Comparison of ENCODE assay signal across 1 cellular context in the genomic region with DNA sequence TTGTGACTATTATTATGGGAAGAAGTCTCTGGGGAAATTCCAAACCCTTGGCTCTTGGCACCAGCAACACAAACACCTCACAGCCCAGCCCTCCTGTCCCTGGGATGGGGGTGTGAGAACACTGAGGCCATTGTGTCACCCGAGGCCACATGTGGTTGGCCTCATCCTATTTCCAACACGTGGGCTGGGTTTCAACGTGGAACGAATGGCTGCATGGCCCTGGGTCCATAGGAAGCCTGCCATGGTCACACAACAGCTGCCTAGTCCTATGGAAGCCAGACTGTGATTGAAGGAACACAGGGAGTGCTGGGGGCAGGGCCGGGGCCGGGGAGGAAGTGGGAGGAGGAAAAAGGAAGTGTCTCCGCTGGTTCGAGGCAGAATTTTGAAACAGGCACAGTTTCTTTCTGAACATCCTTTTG.
TF ChIP-seq lines count a peak whose summit lies in the region.

No MANE protein-coding gene starts in this region.

TF ChIP-seq in K562, 482 proteins besides CTCF, POLR2A, EP300 and RAD21 (continued from another document and continues in another):
- peak; percentile 86 for TF ChIP-seq MGA (IDR thresholded peaks at IDR 0.05)
- TF ChIP-seq, protein P1, sequence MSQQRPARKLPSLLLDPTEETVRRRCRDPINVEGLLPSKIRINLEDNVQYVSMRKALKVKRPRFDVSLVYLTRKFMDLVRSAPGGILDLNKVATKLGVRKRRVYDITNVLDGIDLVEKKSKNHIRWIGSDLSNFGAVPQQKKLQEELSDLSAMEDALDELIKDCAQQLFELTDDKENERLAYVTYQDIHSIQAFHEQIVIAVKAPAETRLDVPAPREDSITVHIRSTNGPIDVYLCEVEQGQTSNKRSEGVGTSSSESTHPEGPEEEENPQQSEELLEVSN (IDR thresholded peaks at IDR 0.05; ENCODE audit: borderline replicate concordance in 1 of 2, extremely low read depth in 1 of 2, insufficient read depth in 1 of 2, insufficient read length in 1 of 2, low read depth in 1 of 2, low read length in 1 of 2, poor library complexity in 1 of 2, severe bottlenecking in 1 of 2), result peak in 1 of 2 experiments; percentile 66
- TF ChIP-seq, protein P2, sequence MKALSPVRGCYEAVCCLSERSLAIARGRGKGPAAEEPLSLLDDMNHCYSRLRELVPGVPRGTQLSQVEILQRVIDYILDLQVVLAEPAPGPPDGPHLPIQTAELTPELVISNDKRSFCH (CRISPR knock-in tag; IDR thresholded peaks at IDR 0.05), result no peak
- TF ChIP-seq, protein P2 (tag; IDR thresholded peaks at IDR 0.05), result no peak
- no peak for TF ChIP-seq COPS2 (conservative IDR thresholded peaks at IDR 0.05)
- TF ChIP-seq MYBL2 (IDR thresholded peaks at IDR 0.05; ENCODE audit: low read depth), result no peak
- TF ChIP-seq MYBL2 (CRISPR knock-in tag; IDR thresholded peaks at IDR 0.05; ENCODE audit: borderline replicate concordance), result no peak
- TF ChIP-seq CREB1 (IDR thresholded peaks at IDR 0.05), result no peak
- 0 out of 2 replicates have a peak, but pooled peaks have one; percentile 4 for TF ChIP-seq CREB1 (CRISPR knock-in tag; IDR thresholded peaks at IDR 0.05)
- TF ChIP-seq, protein P3, sequence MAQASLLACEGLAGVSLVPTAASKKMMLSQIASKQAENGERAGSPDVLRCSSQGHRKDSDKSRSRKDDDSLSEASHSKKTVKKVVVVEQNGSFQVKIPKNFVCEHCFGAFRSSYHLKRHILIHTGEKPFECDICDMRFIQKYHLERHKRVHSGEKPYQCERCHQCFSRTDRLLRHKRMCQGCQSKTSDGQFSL (CRISPR knock-in tag; IDR thresholded peaks at IDR 0.05), result no peak
- TF ChIP-seq, protein P3 (tag; IDR thresholded peaks at IDR 0.05), result no peak
- no peak for TF ChIP-seq MYC (IDR thresholded peaks at IDR 0.05; ENCODE audit: low read depth, low read length)
- no peak for TF ChIP-seq MYC (CRISPR knock-in tag; IDR thresholded peaks at IDR 0.05; ENCODE audit: borderline replicate concordance, low read depth)
- no peak for TF ChIP-seq HES1 (IDR thresholded peaks at IDR 0.05; ENCODE audit: low read depth)
- TF ChIP-seq POLR3G (IDR thresholded peaks at IDR 0.05; ENCODE audit: extremely low read depth, insufficient read length, insufficient replicate concordance), result no peak
- no peak for TF ChIP-seq POLR2AphosphoS5 (IDR thresholded peaks at IDR 0.05; ENCODE audit: control insufficient read depth, insufficient read depth, low read depth, low read length)
- TF ChIP-seq RBFOX2 (IDR thresholded peaks at IDR 0.05; ENCODE audit: low read depth, low read length), result peak; percentile 38; the same call in 1 of the 2 replicates
- TF ChIP-seq RREB1 (CRISPR knock-in tag; IDR thresholded peaks at IDR 0.05), result no peak
- TF ChIP-seq POLR2G (IDR thresholded peaks at IDR 0.05; ENCODE audit: low read depth, low read length), result peak; percentile 4; the same call in 1 of the 2 replicates
- no peak for TF ChIP-seq FOXJ2 (tag; IDR thresholded peaks at IDR 0.05)
- TF ChIP-seq, protein P4, sequence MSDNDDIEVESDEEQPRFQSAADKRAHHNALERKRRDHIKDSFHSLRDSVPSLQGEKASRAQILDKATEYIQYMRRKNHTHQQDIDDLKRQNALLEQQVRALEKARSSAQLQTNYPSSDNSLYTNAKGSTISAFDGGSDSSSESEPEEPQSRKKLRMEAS (CRISPR knock-in tag; IDR thresholded peaks at IDR 0.05), result peak; percentile 66; the same call in 1 of the 2 replicates
- no peak for TF ChIP-seq BRD9 (IDR thresholded peaks at IDR 0.05; ENCODE audit: low read depth, partially characterized antibody)
- no peak for TF ChIP-seq NFE2 (IDR thresholded peaks at IDR 0.05; ENCODE audit: low read depth)
- TF ChIP-seq ZBTB17 (CRISPR knock-in tag; IDR thresholded peaks at IDR 0.05), result no peak
- peak; percentile 44; the same call in 1 of the 2 replicates for TF ChIP-seq CREB3L1 (IDR thresholded peaks at IDR 0.05; ENCODE audit: borderline replicate concordance, low read depth)
- TF ChIP-seq ZNF3 (CRISPR knock-in tag; IDR thresholded peaks at IDR 0.05), result no peak
- TF ChIP-seq RB1 (IDR thresholded peaks at IDR 0.05; ENCODE audit: low read depth), result no peak
- no peak for TF ChIP-seq KLF1 (tag; IDR thresholded peaks at IDR 0.05)
- TF ChIP-seq CREM (IDR thresholded peaks at IDR 0.05; ENCODE audit: low read depth), result no peak
- TF ChIP-seq DMBX1 (CRISPR knock-in tag; IDR thresholded peaks at IDR 0.05; ENCODE audit: borderline replicate concordance), result no peak
- peak; percentile 90 for TF ChIP-seq L3MBTL2 (IDR thresholded peaks at IDR 0.05)
- TF ChIP-seq CHCHD3 (CRISPR knock-in tag; IDR thresholded peaks at IDR 0.05), result no peak
- 0 out of 2 replicates have a peak, but pooled peaks have one; percentile 17 for TF ChIP-seq ZNF431 (CRISPR knock-in tag; IDR thresholded peaks at IDR 0.05)
- no peak for TF ChIP-seq CAMTA2 (CRISPR knock-in tag; conservative IDR thresholded peaks at IDR 0.05)
- no peak for TF ChIP-seq ZNF77 (CRISPR knock-in tag; IDR thresholded peaks at IDR 0.05)
- TF ChIP-seq ZNF175 (CRISPR knock-in tag; IDR thresholded peaks at IDR 0.05; ENCODE audit: low read depth), result 0 out of 2 replicates have a peak, but pooled peaks have one; percentile 22
- TF ChIP-seq LCOR (CRISPR knock-in tag; IDR thresholded peaks at IDR 0.05), result no peak
